In the genomic region with DNA sequence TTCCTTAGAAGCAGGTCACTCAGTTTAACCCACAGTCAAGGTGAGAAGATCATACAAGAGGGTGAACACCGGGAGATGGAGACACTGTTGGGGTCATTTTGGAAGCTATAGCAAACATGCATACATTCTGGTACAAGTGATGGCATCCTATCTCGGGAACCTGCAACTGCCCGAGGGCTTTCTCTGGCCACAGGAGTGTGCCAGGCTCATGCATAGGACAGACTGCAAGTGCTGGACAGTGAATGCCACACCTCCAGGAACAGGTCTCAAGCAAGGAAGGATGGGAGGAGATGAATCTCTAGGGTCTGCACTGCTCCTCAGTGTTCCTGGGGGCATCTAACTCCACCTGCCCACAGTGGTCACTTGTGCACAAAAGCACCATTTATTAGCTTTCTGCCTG, we compare ENCODE assay signal across 21 cellular contexts.
A peak's percentile ranks its signal among the peaks of the same experiment; 100 is the strongest.
DNase-seq lines count a peak whose midpoint lies in the region; ATAC-seq and TF ChIP-seq lines count a peak whose summit lies in the region.
"Had no signal": no experiment of that assay in that cellular context is flagged by ENCODE, and none has a peak within 500 bp of the region (broad histone marks: within the 10 kb centered on the region; RNA-seq: fewer than 3 reads in every experiment).

No MANE protein-coding gene starts in this region.

- H3K9me3 ChIP-seq in SK-N-SH: no peaks in the 10 kb centered on the region
- H3K9me3 ChIP-seq in neuronal stem cell (replicated peaks in 1 of 2; ENCODE audit: control insufficient read depth in 2 of 2, insufficient read depth in 1 of 2, low read depth in 1 of 2, low read length in 2 of 2): no peaks in the 10 kb centered on the region
- H3K9me3 ChIP-seq: A549, Caco-2 had no signal

- TF ChIP-seq RAD21 in SK-N-SH (IDR thresholded peaks at IDR 0.05; ENCODE audit: low read length): no peak

- no peak overlapping the region for H2AFZ ChIP-seq in SK-N-SH (ENCODE audit: low read depth)
- no peak overlapping the region for H2AFZ ChIP-seq in neuronal stem cell (ENCODE audit: low read length)

- peaks cover 0 to 35% of the 10 kb centered on the region in 2 experiments for H3K4me1 ChIP-seq in SK-N-SH (ENCODE audit: control insufficient read depth in 1 of 2, insufficient read depth in 2 of 2, low read depth in 1 of 2, low read length in 1 of 2)
- H3K4me1 ChIP-seq in neuronal stem cell (ENCODE audit: control insufficient read depth in 2 of 2, insufficient read depth in 1 of 2, low read depth in 1 of 2, low read length in 2 of 2): no peaks in the 10 kb centered on the region
- H3K4me1 ChIP-seq: A549, Caco-2 had no signal

- no peak overlapping the region for H3K9ac ChIP-seq in SK-N-SH
- peak overlapping the region; percentile 18 for H3K9ac ChIP-seq in neuronal stem cell (ENCODE audit: low read depth, low read length, poor library complexity)
- H3K9ac ChIP-seq: BLaER1 treated with 17β-estradiol and CSF1 and Interleukin-3, amounts not matched to agents 10 nM and 100 nM had no signal

- H3K9me3 Mint-ChIP-seq in Calu3 (ENCODE audit: low read depth, unreplicated experiment): peaks cover 5% of the 10 kb centered on the region

- no peaks in the 10 kb centered on the region for H3K36me3 ChIP-seq in SK-N-SH (replicated peaks in 1 of 2; ENCODE audit: control insufficient read depth in 1 of 2, insufficient read depth in 2 of 2, low read length in 1 of 2)
- no peaks in the 10 kb centered on the region for H3K36me3 ChIP-seq in neuronal stem cell (replicated peaks in 1 of 2; ENCODE audit: control insufficient read depth in 2 of 2, insufficient read depth in 2 of 2, low read length in 2 of 2)
- H3K36me3 ChIP-seq: BLaER1 treated with 17β-estradiol and CSF1 and Interleukin-3, amounts not matched to agents 10 nM and 100 nM had no signal

- H4K20me1 ChIP-seq in SK-N-SH (ENCODE audit: insufficient read depth): no peaks in the 10 kb centered on the region
- H4K20me1 ChIP-seq: BLaER1 treated with 17β-estradiol and CSF1 and Interleukin-3, amounts not matched to agents 10 nM and 100 nM had no signal

- H3K79me1 ChIP-seq in neuronal stem cell (ENCODE audit: low read depth, low read length): no peaks in the 10 kb centered on the region

- POLR2A ChIA-PET in SK-N-SH (lab: Yijun Ruan, JAX): no interaction called here

- TF ChIP-seq CTCF in SK-N-SH (IDR thresholded peaks at IDR 0.05) (no peak), Calu3 (IDR thresholded peaks at IDR 0.05; ENCODE audit: unreplicated experiment) (no peak)

- H3K18ac ChIP-seq in neuronal stem cell (ENCODE audit: low read length): peak overlapping the region; percentile 11

- BruUV-seq in Calu3 (replicated peaks; lab: Mats Ljungman, UMichigan): no TSS peak

- H3F3A ChIP-seq in SK-N-SH (replicated peaks; ENCODE audit: insufficient read depth): peaks cover 31% of the 10 kb centered on the region

- no peak overlapping the region for H4K8ac ChIP-seq in neuronal stem cell (ENCODE audit: low read depth, low read length)

- H3K4me1 Mint-ChIP-seq in Calu3 (ENCODE audit: low read depth, unreplicated experiment): peaks cover 49% of the 10 kb centered on the region

- H3K79me2 ChIP-seq in SK-N-SH (ENCODE audit: insufficient read depth): no peaks in the 10 kb centered on the region

- H4K91ac ChIP-seq in neuronal stem cell (ENCODE audit: low read depth, low read length, poor library complexity): no peak overlapping the region

- no peak for TF ChIP-seq EP300 in SK-N-SH (IDR thresholded peaks at IDR 0.05; ENCODE audit: borderline replicate concordance in 1 of 2, low read depth in 1 of 2, low read length in 1 of 2)

- no peak overlapping the region for H3K4me3 ChIP-seq in SK-N-SH (ENCODE audit: low read depth in 2 of 2, low read length in 1 of 2)
- H3K4me3 ChIP-seq in neuronal stem cell (ENCODE audit: low read length in 2 of 2): no peak overlapping the region
- H3K4me3 ChIP-seq: A549; BLaER1 treated with 17β-estradiol and CSF1 and Interleukin-3, amounts not matched to agents 10 nM and 100 nM; GM12878 had no signal

- no peaks in the 10 kb centered on the region for H3K27me3 Mint-ChIP-seq in Calu3 (ENCODE audit: unreplicated experiment)
- H3K27me3 Mint-ChIP-seq: B cell; CD4-positive, alpha-beta T cell had no signal

- no peaks in the 10 kb centered on the region for H3K27me3 ChIP-seq in SK-N-SH (ENCODE audit: insufficient read depth)
- no peaks in the 10 kb centered on the region for H3K27me3 ChIP-seq in neuronal stem cell (ENCODE audit: control insufficient read depth in 3 of 3, insufficient read depth in 3 of 3, low read depth in 1 of 3, low read length in 3 of 3)
- H3K27me3 ChIP-seq: BLaER1 treated with 17β-estradiol and CSF1 and Interleukin-3, amounts not matched to agents 10 nM and 100 nM had no signal

- no peak overlapping the region for H2BK15ac ChIP-seq in neuronal stem cell (ENCODE audit: low read length)

- peak overlapping the region in 1 of 2 experiments; percentile 96; a peak in 1 of 4 replicates for H3K27ac ChIP-seq in SK-N-SH (ENCODE audit: low read depth in 2 of 2, low read length in 1 of 2)
- no peak overlapping the region for H3K27ac ChIP-seq in neuronal stem cell (replicated peaks; ENCODE audit: low read length)
- H3K27ac ChIP-seq: 22Rv1; A549; BLaER1 treated with 17β-estradiol and CSF1 and Interleukin-3, amounts not matched to agents 10 nM and 100 nM; C4-2B had no signal

- ATAC-seq in SK-N-SH treated with all-trans-retinoic acid at 6 μM for 48 hours: no peak
- ATAC-seq: A549; CD8-positive, alpha-beta T cell; GM12878 had no signal

- no peak overlapping the region for H3K14ac ChIP-seq in neuronal stem cell (ENCODE audit: low read length)

- H3K4me2 ChIP-seq in SK-N-SH: peak overlapping the region; percentile 3; the same call in 1 of the 2 replicates
- no peak overlapping the region for H3K4me2 ChIP-seq in neuronal stem cell (ENCODE audit: insufficient read depth, low read length, poor library complexity, severe bottlenecking)
- H3K4me2 ChIP-seq: A549; BLaER1 treated with 17β-estradiol and CSF1 and Interleukin-3, amounts not matched to agents 10 nM and 100 nM had no signal

- no peak overlapping the region for H2BK5ac ChIP-seq in neuronal stem cell (ENCODE audit: low read length)

- H3K23ac ChIP-seq in neuronal stem cell (ENCODE audit: low read depth, low read length, poor library complexity): no peak overlapping the region

- no peak overlapping the region for H2BK120ac ChIP-seq in neuronal stem cell (ENCODE audit: low read depth, low read length)

- CTCF ChIA-PET in SK-N-SH (lab: Yijun Ruan, JAX) (no interaction called here), Calu3 (lab: Charles Lee) (interaction anchor here (1.1 kb wide), 1 partner anchor 19 kb away, joined by 3 read pairs; no protein-coding TSS in a partner anchor)

- peak overlapping the region; percentile 4 for H3K27ac Mint-ChIP-seq in Calu3 (ENCODE audit: unreplicated experiment)
- H3K27ac Mint-ChIP-seq: B cell; CD4-positive, alpha-beta T cell; CD8-positive, alpha-beta T cell had no signal

- H2AK5ac ChIP-seq in neuronal stem cell (ENCODE audit: low read depth, low read length): no peak overlapping the region

- no peak overlapping the region for H3K4ac ChIP-seq in neuronal stem cell (ENCODE audit: low read length)

- H3K9me2 ChIP-seq in SK-N-SH: no peaks in the 10 kb centered on the region

- no peak overlapping the region for H3K4me3 Mint-ChIP-seq in Calu3 (ENCODE audit: low read depth, unreplicated experiment)
- H3K4me3 Mint-ChIP-seq: B cell; CD4-positive, alpha-beta T cell; CD8-positive, alpha-beta T cell had no signal

- DNase-seq in SK-N-SH (no peak), Calu3 (no peak), neuronal stem cell (ENCODE audit: low spot score) (no peak), cortex of kidney (lab: John Stamatoyannopoulos, UW) (no peak)
- DNase-seq: AML-193; Caco-2; CD4-positive, alpha-beta T cell; CD8-positive, alpha-beta T cell; DMS 273 treated with DMSO at 0.1 percent for 48 hours; DMS153; DMS79; DND-41; EL; GDM1 had no signal

- intact Hi-C loops in Calu3 (cut with micrococcal nuclease; ENCODE audit: unreplicated experiment): no loop called here

- 81% methylated on average over 3 of the region's 3 CpGs for WGBS in SK-N-SH (ENCODE audit: low lambda C conversion rate)
- WGBS in neuronal stem cell (ENCODE audit: extremely low coverage in 2 of 2, insufficient read length in 2 of 2, insufficient replicate concordance in 1 of 2), 2 donors: no CpG with 5 or more reads among the region's 3 CpGs

- no peak overlapping the region for H2BK12ac ChIP-seq in neuronal stem cell (ENCODE audit: low read length)

- no peaks in the 10 kb centered on the region for H3K36me3 Mint-ChIP-seq in Calu3 (ENCODE audit: insufficient read depth, unreplicated experiment)
- H3K36me3 Mint-ChIP-seq: CD8-positive, alpha-beta T cell had no signal

TF ChIP-seq in SK-N-SH, 30 proteins besides CTCF, POLR2A, EP300 and RAD21 (continues in another document):
- no peak for TF ChIP-seq SIN3A (IDR thresholded peaks at IDR 0.05; ENCODE audit: borderline replicate concordance, low read depth, low read length)

TF ChIP-seq in SK-N-SH treated with all-trans-retinoic acid at 6 μM for 48 hours, 23 proteins besides CTCF, POLR2A, EP300 and RAD21 (continues in another document):
- no peak for TF ChIP-seq RARB (CRISPR knock-in tag; IDR thresholded peaks at IDR 0.05)
- TF ChIP-seq, protein P1, sequence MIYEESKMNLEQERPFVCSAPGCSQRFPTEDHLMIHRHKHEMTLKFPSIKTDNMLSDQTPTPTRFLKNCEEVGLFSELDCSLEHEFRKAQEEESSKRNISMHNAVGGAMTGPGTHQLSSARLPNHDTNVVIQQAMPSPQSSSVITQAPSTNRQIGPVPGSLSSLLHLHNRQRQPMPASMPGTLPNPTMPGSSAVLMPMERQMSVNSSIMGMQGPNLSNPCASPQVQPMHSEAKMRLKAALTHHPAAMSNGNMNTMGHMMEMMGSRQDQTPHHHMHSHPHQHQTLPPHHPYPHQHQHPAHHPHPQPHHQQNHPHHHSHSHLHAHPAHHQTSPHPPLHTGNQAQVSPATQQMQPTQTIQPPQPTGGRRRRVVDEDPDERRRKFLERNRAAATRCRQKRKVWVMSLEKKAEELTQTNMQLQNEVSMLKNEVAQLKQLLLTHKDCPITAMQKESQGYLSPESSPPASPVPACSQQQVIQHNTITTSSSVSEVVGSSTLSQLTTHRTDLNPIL (CRISPR knock-in tag; IDR thresholded peaks at IDR 0.05; ENCODE audit: low read depth): no peak
- TF ChIP-seq ISL1 (CRISPR knock-in tag; IDR thresholded peaks at IDR 0.05): no peak
